ENCODE assay signal across 8 cellular contexts in genomic region chr1:16913616-16913865, GRCh38. TPM values are rescaled to one million over a fixed set of nuclear protein-coding genes. Genes with fewer than 3 reads are reported as not detected.
A peak's percentile ranks its signal among the peaks of the same experiment; 100 is the strongest.
DNase-seq lines count a peak whose midpoint lies in the region; ATAC-seq, FAIRE-seq and TF ChIP-seq lines count a peak whose summit lies in the region.

No MANE protein-coding gene starts in this region.

- H3K27ac ChIP-seq in RWPE2 (ENCODE audit: poor library complexity, severe bottlenecking) = peak overlapping the region; percentile 25
- peak overlapping the region; percentile 77 to 88 (median 82) for H3K27ac ChIP-seq in sigmoid colon

- H3K9me3 ChIP-seq in RWPE2 (ENCODE audit: severe bottlenecking) (no peaks in the 10 kb centered on the region), sigmoid colon (no peaks in the 10 kb centered on the region)

- intact Hi-C loops in sigmoid colon (cut with DNase I) = loop anchor here (5.0 to 10.0 kb wide), 2 partner anchors 299 to 624 kb away; partner anchors contain the start of genes ARHGEF10L and NBPF1

- peak in 1 of 2 donors; percentile 10 for TF ChIP-seq POLR2A in sigmoid colon (IDR thresholded peaks at IDR 0.05)
- TF ChIP-seq POLR2A in GM18505 (IDR thresholded peaks at IDR 0.05; ENCODE audit: borderline replicate concordance, extremely low read depth, insufficient read depth, insufficient read length) = no peak

- no peak for TF ChIP-seq EP300 in sigmoid colon (IDR thresholded peaks at IDR 0.05)

- H3K36me3 ChIP-seq in RWPE2 (ENCODE audit: low read depth) (no peaks in the 10 kb centered on the region), sigmoid colon (no peaks in the 10 kb centered on the region)

- H3K4me1 ChIP-seq in RWPE2 (ENCODE audit: insufficient read depth, poor library complexity, severe bottlenecking) = no peaks in the 10 kb centered on the region
- peaks cover 0 to 33% (median 18%) of the 10 kb centered on the region in 4 donors for H3K4me1 ChIP-seq in sigmoid colon

- 1 to 2% methylated on average over 19 of the region's 19 CpGs for WGBS in sigmoid colon, 2 donors

- TF ChIP-seq CTCF in GM12865 (IDR thresholded peaks at IDR 0.05; ENCODE audit: insufficient read depth, low read depth, low read length, missing control alignments) (no peak), RWPE2 (IDR thresholded peaks at IDR 0.05; ENCODE audit: poor library complexity, severe bottlenecking) (no peak), fibroblast of mammary gland (conservative IDR thresholded peaks at IDR 0.05; ENCODE audit: control insufficient read depth, insufficient read depth, low read depth, low read length) (no peak), sigmoid colon (IDR thresholded peaks at IDR 0.05) (no peak)

- FAIRE-seq in GM19239 (lab: Jason Lieb, UNC) = no peak

- ATAC-seq in RWPE2 (ENCODE audit: low read depth) (no peak), GM18505 (IDR thresholded peaks at IDR 0.05; ENCODE audit: unreplicated experiment) (no peak), GM21717 (IDR thresholded peaks at IDR 0.05; ENCODE audit: unreplicated experiment) (no peak)

- no peak for DNase-seq in GM12865 (ENCODE audit: low read depth)
- no peak for DNase-seq in RWPE2 (ENCODE audit: low spot score)
- DNase-seq in fibroblast of mammary gland (ENCODE audit: low read depth) = no peak
- no peak for DNase-seq in sigmoid colon
- no peak for DNase-seq in NCI-H2171 (lab: John Stamatoyannopoulos, UW)
- no peak for DNase-seq in GM19239 (ENCODE audit: insufficient read length, low spot score)

- H3K4me3 ChIP-seq in GM12865 (ENCODE audit: low read depth, low read length) (peak overlapping the region; percentile 66), RWPE2 (ENCODE audit: severe bottlenecking) (peak overlapping the region; percentile 64), fibroblast of mammary gland (ENCODE audit: control insufficient read depth, low read depth, low read length) (peak overlapping the region; percentile 57), sigmoid colon (peak overlapping the region; percentile 38 to 96 (median 83))

- H3K27me3 ChIP-seq in RWPE2 (ENCODE audit: insufficient read depth, poor library complexity, severe bottlenecking) (no peaks in the 10 kb centered on the region), sigmoid colon (no peaks in the 10 kb centered on the region)

RNA-seq across cellular contexts. Expression of gene CROCC, which starts 8.2 kb away (rescaled TPM):
- 10 to 100 TPM; 11.4 to 25.5 (median 20.3) TPM for total RNA-seq in sigmoid colon
- 10 to 100 TPM in 1 of 3 donors, 1 to 10 TPM in 2; 3.5 to 24.3 (median 7.8) TPM for polyA plus RNA-seq in sigmoid colon

RNA-seq across cellular contexts. Expression of gene RNU1-2, which starts 17.8 kb away (rescaled TPM):
- total RNA-seq in sigmoid colon = under 1 TPM; under 0.01 TPM
- polyA plus RNA-seq in sigmoid colon = not detected
